ENCODE assay signal across 8 cellular contexts in the genomic region with DNA sequence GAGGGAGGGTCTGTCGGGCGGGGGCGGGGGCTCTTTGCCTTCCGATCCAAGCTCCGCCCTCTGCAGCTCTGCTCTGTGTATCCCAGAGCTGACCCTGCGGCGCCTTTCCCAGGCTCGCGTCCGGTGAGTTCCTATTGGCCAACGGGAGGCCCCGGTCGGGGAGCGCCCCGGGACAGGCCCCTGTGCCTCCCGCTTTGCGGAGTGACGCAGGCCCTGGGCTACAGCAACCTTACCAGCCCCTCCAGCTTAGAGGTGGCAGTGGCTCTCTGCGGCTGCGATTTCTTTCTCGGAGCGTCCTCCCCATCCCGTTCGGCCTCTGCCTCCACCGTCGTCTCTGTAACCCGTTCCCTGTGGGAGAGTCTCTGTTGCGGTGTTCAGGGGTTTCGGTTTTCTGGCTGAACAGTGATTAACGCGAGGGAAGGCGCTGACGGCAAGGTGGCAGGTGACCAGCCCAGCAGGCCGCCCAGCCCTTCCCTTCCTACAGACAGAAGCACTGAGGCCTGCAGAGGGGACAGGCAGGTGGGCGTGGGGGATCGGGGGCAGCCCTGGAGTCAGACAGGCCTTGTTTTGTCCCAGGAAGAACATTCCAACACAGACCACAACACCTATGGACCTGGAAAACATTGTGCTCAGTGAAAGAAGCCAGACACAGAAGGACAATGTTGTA. TPM values are rescaled to one million over a fixed set of nuclear protein-coding genes. Genes with fewer than 3 reads are reported as not detected.
A peak's percentile ranks its signal among the peaks of the same experiment; 100 is the strongest.
DNase-seq lines count a peak whose midpoint lies in the region; ATAC-seq lines count a peak whose summit lies in the region.

No MANE protein-coding gene starts in this region.

- ATAC-seq in left ventricle myocardium superior: peak; percentile 95
- no peak for ATAC-seq in HG03095 (IDR thresholded peaks at IDR 0.05; ENCODE audit: unreplicated experiment)
- no peak for ATAC-seq in GM21528 (IDR thresholded peaks at IDR 0.05; ENCODE audit: low FRiP score, unreplicated experiment)

- peaks cover 16% of the 10 kb centered on the region for H3K4me1 ChIP-seq in adipocyte (ENCODE audit: control insufficient read depth, insufficient read depth, low read length)

- H3K4me3 ChIP-seq in adipocyte (ENCODE audit: low read length): peak overlapping the region; percentile 84

- H3K27me3 ChIP-seq in adipocyte (replicated peaks; ENCODE audit: control insufficient read depth, insufficient read depth, low read length): no peaks in the 10 kb centered on the region

- H3K9ac ChIP-seq in adipocyte (ENCODE audit: low read length): peak overlapping the region; percentile 86

- no peaks in the 10 kb centered on the region for H3K36me3 ChIP-seq in adipocyte (ENCODE audit: control insufficient read depth, insufficient read depth, low read length, severe bottlenecking)

- H3K9me3 ChIP-seq in adipocyte (ENCODE audit: control insufficient read depth, low read length): no peaks in the 10 kb centered on the region

- DNase-seq in NCI-H1417 (lab: John Stamatoyannopoulos, UW): peak in 2 of 3 experiments; percentile 61 to 72
- no peak for DNase-seq in NCI-H1417 treated with DMSO at 0.1 percent for 48 hours (lab: John Stamatoyannopoulos, UW)
- DNase-seq in adipocyte (ENCODE audit: low read depth): peak; percentile 86
- peak; percentile 94 for DNase-seq in left ventricle myocardium superior
- DNase-seq in posterior cingulate gyrus: peak in 6 of 10 donors; percentile 50 to 92 (median 74)
- no peak for DNase-seq in NCI-H524 (lab: John Stamatoyannopoulos, UW)

- intact Hi-C loops in left ventricle myocardium superior (cut with micrococcal nuclease) (no loop called here), posterior cingulate gyrus (cut with DNase I) (loop anchor here (10.0 kb wide), 1 partner anchor 188 kb away; the partner anchor contains the start of gene SNAI1)

RNA-seq across cellular contexts. Expression of gene CEBPB, which starts 18.1 kb away (rescaled TPM):
- 59.4 TPM for total RNA-seq in left ventricle myocardium superior

RNA-seq across cellular contexts. Expression of gene PEDS1, which starts 19.0 kb away (rescaled TPM):
- total RNA-seq in left ventricle myocardium superior: 31.1 TPM

RNA-seq across cellular contexts. Expression of gene UBE2V1, which starts 59.5 kb away (rescaled TPM):
- 92.6 TPM for total RNA-seq in left ventricle myocardium superior

Comparison
In these comparisons a context has a peak if more than half of its experiments do, and no peak if none do; other contexts are left out.
1. DNase-seq: peak in NCI-H1417 (2 of 3), adipocyte (single experiment), left ventricle myocardium superior (single experiment) and posterior cingulate gyrus (6 of 10); none in NCI-H1417 treated with DMSO at 0.1 percent for 48 hours (single experiment) and NCI-H524 (0 of 2).